ENCODE assay signal across 21 cellular contexts in the genomic region with DNA sequence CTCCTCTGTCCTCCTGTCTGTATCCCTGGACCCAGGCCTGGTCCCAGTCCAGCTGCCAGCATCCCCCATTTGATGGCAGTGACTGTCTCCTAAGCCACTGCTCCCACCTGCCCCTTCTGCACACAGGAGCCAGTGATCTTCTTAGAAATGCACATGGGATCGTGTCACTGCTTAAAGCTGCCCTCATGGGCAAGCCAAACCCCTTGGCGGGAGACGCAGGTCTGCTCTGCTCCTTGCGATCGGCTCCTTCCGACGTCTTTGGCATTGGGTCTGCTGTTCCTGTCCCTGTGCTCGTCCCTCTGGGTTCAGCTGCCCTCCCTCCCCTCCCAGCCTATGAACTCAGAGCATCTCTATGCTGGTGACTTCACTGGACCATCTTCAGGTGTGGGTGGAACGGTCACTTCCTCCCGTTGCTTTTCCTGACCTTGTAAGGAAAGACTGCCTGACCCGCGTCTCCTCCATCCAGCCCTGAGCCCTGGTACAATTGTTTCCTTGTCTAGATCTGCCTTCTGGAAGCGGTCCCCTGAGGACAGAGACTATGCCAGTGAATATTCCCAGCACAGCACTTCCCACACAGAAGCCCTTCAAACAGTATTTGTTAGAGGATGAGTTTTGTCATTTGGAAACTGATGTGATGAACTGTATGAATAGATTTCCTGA.
"Had no signal": no experiment of that assay in that cellular context is flagged by ENCODE, and none has a peak within 500 bp of the region (broad histone marks: within the 10 kb centered on the region; RNA-seq: fewer than 3 reads in every experiment).

No MANE protein-coding gene starts in this region.

- H3K4me1 Mint-ChIP-seq: activated CD4-positive, alpha-beta T cell treated with anti-CD3 and anti-CD28 coated beads for 36 hours; activated naive CD8-positive, alpha-beta T cell treated with anti-CD3 and anti-CD28 coated beads, Interleukin-2, amount 10 ng/mL, durations not matched to agents 7 days and 5 days; nephron; WTC11 had no signal

- H3K36me3 Mint-ChIP-seq: activated naive CD8-positive, alpha-beta T cell treated with anti-CD3 and anti-CD28 coated beads, Interleukin-2, amount 10 ng/mL, durations not matched to agents 7 days and 5 days had no signal

- H3K9ac ChIP-seq: parathyroid adenoma had no signal

- H3K27ac ChIP-seq: foreskin keratinocyte, parathyroid adenoma, tibial artery had no signal

- H3K4me3 ChIP-seq: tibial artery had no signal

- H3K27me3 ChIP-seq: foreskin keratinocyte, tibial artery had no signal

- H3K27ac Mint-ChIP-seq: activated CD4-positive, alpha-beta T cell treated with anti-CD3 and anti-CD28 coated beads for 36 hours; activated naive CD8-positive, alpha-beta T cell treated with anti-CD3 and anti-CD28 coated beads, Interleukin-2, amount 10 ng/mL, durations not matched to agents 7 days and 5 days; activated T-helper 2 cell treated with anti-CD3 and anti-CD28 coated beads, Interferon-gamma antibody, Interleukin-2, Interleukin-4, amounts not matched to agents 10 μg/mL and 5 μg/mL and 100 μg/mL, durations not matched to agents 14 hours and 24 hours and 36 hours; nephron; WTC11 had no signal

- H3K4me1 ChIP-seq: foreskin keratinocyte, parathyroid adenoma, tibial artery had no signal

- H3K4me3 Mint-ChIP-seq: activated CD4-positive, alpha-beta T cell treated with anti-CD3 and anti-CD28 coated beads for 36 hours; activated naive CD8-positive, alpha-beta T cell treated with anti-CD3 and anti-CD28 coated beads, Interleukin-2, amount 10 ng/mL, durations not matched to agents 7 days and 5 days; activated T-cell treated with anti-CD3 and anti-CD28 coated beads, Interleukin-2, amount 50 U/mL, for 4 hours; nephron; WTC11 had no signal

- ATAC-seq: activated CD4-positive, alpha-beta T cell treated with anti-CD3 and anti-CD28 coated beads for 36 hours; activated T-cell treated with anti-CD3 and anti-CD28 coated beads, Interleukin-2, amount 50 U/mL, for 4 hours; foreskin keratinocyte; WTC11 had no signal

- DNase-seq: activated CD4-positive, alpha-beta T cell treated with anti-CD3 and anti-CD28 coated beads for 36 hours; activated CD4-positive, alpha-beta T cell treated with anti-CD3 and anti-CD28 coated beads, Interleukin-2, amount 50 U/mL, for 4 hours; activated CD8-positive, alpha-beta memory T cell treated with anti-CD3 and anti-CD28 coated beads, Interleukin-2, amount 50 U/mL, for 48 hours; activated naive CD4-positive, alpha-beta T cell treated with Interleukin-2 at 50 U/mL for 16 hours; activated naive CD8-positive, alpha-beta T cell treated with anti-CD3 and anti-CD28 coated beads, Interleukin-2, amount 10 ng/mL, durations not matched to agents 7 days and 5 days; activated T-cell treated with anti-CD3 and anti-CD28 coated beads, Interleukin-2, amount 50 U/mL, for 4 hours; amniotic stem cell; dermis blood vessel endothelial cell; effector CD8-positive, alpha-beta T cell; foreskin keratinocyte; hippocampal formation; mesenchymal stem cell; stimulated activated CD4-positive, alpha-beta T cell treated with anti-CD3 and anti-CD28 coated beads, Interleukin-4, amount 100 ng/mL, for 24 hours; stimulated activated naive CD4-positive, alpha-beta T cell treated with Interleukin-2 at 50 U/mL for 16 hours; T-helper 1 cell; T-helper 9 cell; tibial artery had no signal
